In the genomic region with DNA sequence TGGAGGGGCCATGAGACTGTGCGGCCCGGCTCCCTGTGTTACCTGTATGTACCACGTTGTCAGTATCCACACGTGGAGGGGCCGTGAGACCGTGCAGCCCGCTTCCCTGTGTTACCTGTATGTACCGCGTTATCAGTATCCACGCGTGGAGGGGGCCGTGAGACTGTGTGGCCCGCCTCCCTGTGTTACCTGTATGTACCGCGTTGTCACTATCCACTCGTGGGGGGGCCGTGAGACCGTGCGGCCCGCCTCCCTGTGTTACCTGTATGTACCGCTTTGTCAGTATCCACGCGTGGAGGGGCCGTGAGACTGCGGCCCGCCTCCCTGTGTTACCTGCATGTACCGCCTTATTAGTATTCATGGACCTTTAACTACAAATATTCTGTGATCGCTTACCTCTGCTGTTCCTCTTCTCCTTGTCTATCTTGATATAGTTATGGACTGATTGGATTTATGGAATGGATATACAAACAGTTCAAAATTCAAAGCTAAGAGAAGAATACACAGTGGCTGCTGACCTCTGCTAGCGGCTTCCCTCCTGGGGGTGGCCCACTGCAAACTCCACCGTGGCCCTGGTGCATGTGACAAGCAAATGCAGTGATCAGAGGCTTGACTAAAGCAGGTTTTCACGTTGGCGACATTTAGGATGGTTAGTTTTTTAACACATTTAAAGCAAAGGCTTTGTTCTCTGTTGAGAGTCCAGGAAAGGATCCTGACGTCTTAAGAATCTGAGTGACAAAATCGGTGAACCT, we compare ENCODE assay signal across 17 cellular contexts. TPM values are rescaled to one million over a fixed set of nuclear protein-coding genes. Genes with fewer than 3 reads are reported as not detected.
DNase-seq lines count a peak whose midpoint lies in the region; ATAC-seq, FAIRE-seq and TF ChIP-seq lines count a peak whose summit lies in the region.
"Had no signal": no experiment of that assay in that cellular context is flagged by ENCODE, and none has a peak within 500 bp of the region (broad histone marks: within the 10 kb centered on the region; RNA-seq: fewer than 3 reads in every experiment).

No MANE protein-coding gene starts in this region.

- H3K4ac ChIP-seq in H9 (ENCODE audit: low read depth, low read length) = no peak overlapping the region

- TF ChIP-seq CTCF in H9 (conservative IDR thresholded peaks at IDR 0.05) (no peak), K562 (IDR thresholded peaks at IDR 0.05 in 2 of 3, conservative IDR thresholded peaks at IDR 0.05 in 1 of 3; ENCODE audit: insufficient read depth in 2 of 3, low read depth in 1 of 3, low read length in 3 of 3) (no peak), mesothelial cell of epicardium (IDR thresholded peaks at IDR 0.05; ENCODE audit: unreplicated experiment) (no peak), sigmoid colon (IDR thresholded peaks at IDR 0.05) (no peak)

- no peak for TF ChIP-seq EP300 in K562 (IDR thresholded peaks at IDR 0.05; ENCODE audit: low read length)
- no peak for TF ChIP-seq EP300 in sigmoid colon (IDR thresholded peaks at IDR 0.05)

- no TSS peak for BruUV-seq in K562 (replicated peaks; lab: Mats Ljungman, UMichigan)

- H2BK12ac ChIP-seq in H9 (ENCODE audit: insufficient read length, low read depth, low read length) = no peak overlapping the region

- H3K9me3 ChIP-seq in H9 (ENCODE audit: control insufficient read depth, low read depth, low read length) (no peaks in the 10 kb centered on the region), K562 (replicated peaks; ENCODE audit: control insufficient read depth, insufficient read depth, low read depth, low read length) (no peaks in the 10 kb centered on the region), sigmoid colon (no peaks in the 10 kb centered on the region)

- no peaks in the 10 kb centered on the region for H3K79me1 ChIP-seq in H9 (ENCODE audit: insufficient read depth, low read depth, low read length, poor library complexity, severe bottlenecking)

- no peak overlapping the region for H3K23ac ChIP-seq in H9 (ENCODE audit: insufficient read length, low read depth, low read length)

- H3K79me2 ChIP-seq in H9 (ENCODE audit: insufficient read depth, low read length) (peaks cover 14% of the 10 kb centered on the region; the same call in 1 of the 2 replicates), K562 (ENCODE audit: control insufficient read depth, insufficient read depth, low read length) (peaks cover 55% of the 10 kb centered on the region)

- H3K27me3 ChIP-seq in H9 (ENCODE audit: insufficient read depth, low read length) (no peaks in the 10 kb centered on the region), K562 (ENCODE audit: control insufficient read depth in 2 of 2, insufficient read depth in 2 of 2, low read length in 2 of 2) (no peaks in the 10 kb centered on the region), sigmoid colon (no peaks in the 10 kb centered on the region)

- no peak overlapping the region for H4K5ac ChIP-seq in H9 (ENCODE audit: insufficient read length, low read depth, low read length)

- H4K20me1 ChIP-seq in H9 (ENCODE audit: control insufficient read depth, insufficient read depth, insufficient read length) (no peaks in the 10 kb centered on the region), K562 (replicated peaks; ENCODE audit: control insufficient read depth, insufficient read depth, low read length) (peaks cover 35% of the 10 kb centered on the region)

- H2BK20ac ChIP-seq in H9 (ENCODE audit: low read depth, low read length, poor library complexity, severe bottlenecking) = no peak overlapping the region

- H3T11ph ChIP-seq in H9 (ENCODE audit: low read length) = no peak overlapping the region

- H3K4me1 Mint-ChIP-seq in H9 (peaks cover 70 to 83% of the 10 kb centered on the region in 2 experiments), mesothelial cell of epicardium (peaks cover 50% of the 10 kb centered on the region)

- TF ChIP-seq RAD21 in K562 (CRISPR knock-in tag; conservative IDR thresholded peaks at IDR 0.05 in 1 of 2, IDR thresholded peaks at IDR 0.05 in 1 of 2) = no peak

- no peak overlapping the region for H2AFZ ChIP-seq in H9 (ENCODE audit: low read length)
- H2AFZ ChIP-seq in K562 (ENCODE audit: low read depth, low read length) = no peak overlapping the region

- H3K36me3 Mint-ChIP-seq in H9 (ENCODE audit: insufficient read depth in 1 of 3, low read depth in 3 of 3) (peaks cover under 1 to 8% (median 4%) of the 10 kb centered on the region in 3 experiments; a peak in 5 of 7 replicates), mesothelial cell of epicardium (no peaks in the 10 kb centered on the region)

- no peak overlapping the region for H3K56ac ChIP-seq in H9 (ENCODE audit: insufficient read length, low read depth, low read length)

- H2BK120ac ChIP-seq in H9 (ENCODE audit: low read depth, low read length, poor library complexity, severe bottlenecking) = no peak overlapping the region

- peak overlapping the region in 1 of 3 experiments; percentile 97; a peak in 4 of 7 replicates for H3K27ac Mint-ChIP-seq in H9
- H3K27ac Mint-ChIP-seq in mesothelial cell of epicardium = peak overlapping the region; percentile 61
- H3K27ac Mint-ChIP-seq: B cell; CD4-positive, alpha-beta memory T cell had no signal

- CTCF ChIA-PET in K562 (lab: Yijun Ruan, JAX; ENCODE audit: low intra/inter-chr PET ratio) = no interaction called here

- no CpG with 5 or more reads among the region's 34 CpGs for WGBS in H9 (ENCODE audit: extremely low coverage, insufficient read length, low lambda C conversion rate)
- WGBS in K562 (ENCODE audit: insufficient coverage, low coverage, missing lambda C conversion rate) = 92% methylated on average over 22 of the region's 34 CpGs
- 94 to 96% methylated on average over 34 of the region's 34 CpGs for WGBS in sigmoid colon, 2 donors

- H4K8ac ChIP-seq in H9 (replicated peaks; ENCODE audit: insufficient read length, low read depth, low read length) = no peak overlapping the region

- no peak overlapping the region for H3K4me2 ChIP-seq in H9 (ENCODE audit: insufficient read depth, insufficient read length, low read length)
- no peak overlapping the region for H3K4me2 ChIP-seq in K562 (ENCODE audit: insufficient read depth, low read length)

- no peak overlapping the region for H2AK5ac ChIP-seq in H9 (ENCODE audit: insufficient read length, low read length)

- no peak overlapping the region for H3K18ac ChIP-seq in H9 (ENCODE audit: insufficient read length, low read depth, low read length)

- no peak for ATAC-seq in K562

- H3K9me3 Mint-ChIP-seq in H9 (peaks cover under 1 to 2% of the 10 kb centered on the region in 2 experiments; a peak in 2 of 5 replicates), mesothelial cell of epicardium (no peaks in the 10 kb centered on the region)
- H3K9me3 Mint-ChIP-seq: CD4-positive, alpha-beta memory T cell had no signal

- H3K27ac ChIP-seq in H9 (ENCODE audit: insufficient read length, low read depth, low read length) (no peak overlapping the region), K562 (ENCODE audit: extremely low read depth, low read depth, low read length) (no peak overlapping the region), sigmoid colon (no peak overlapping the region)

- H3K14ac ChIP-seq in H9 (ENCODE audit: insufficient read depth, low read length) = no peak overlapping the region

- no peak overlapping the region for H2BK15ac ChIP-seq in H9 (ENCODE audit: low read depth, low read length)

- intact Hi-C loops in K562 (cut with micrococcal nuclease) (no loop called here), sigmoid colon (cut with DNase I) (no loop called here)

- no peak overlapping the region for H3K4me3 ChIP-seq in K562
- no peak overlapping the region for H3K4me3 ChIP-seq in sigmoid colon

- H3K9ac ChIP-seq in H9 (ENCODE audit: extremely low read depth, insufficient read length, low read length) (no peak overlapping the region), K562 (ENCODE audit: insufficient read depth in 1 of 2, low read depth in 2 of 2, low read length in 2 of 2) (no peak overlapping the region)

- no peak for TF ChIP-seq POLR2A in K562 (conservative IDR thresholded peaks at IDR 0.05)
- TF ChIP-seq POLR2A in sigmoid colon (IDR thresholded peaks at IDR 0.05) = no peak

- H2BK5ac ChIP-seq in H9 (ENCODE audit: insufficient read length, low read length) = no peak overlapping the region

- in situ Hi-C loops in K562 (cut with MboI) = no loop called here

- no peak overlapping the region for H4K91ac ChIP-seq in H9 (ENCODE audit: insufficient read length, low read depth, low read length)

- POLR2A ChIA-PET in K562 (lab: Yijun Ruan, JAX) = no interaction called here

- DNase-seq in H9 (peak; percentile 24), K562 (ENCODE audit: extremely low read depth in 1 of 4, low spot score in 3 of 4) (no peak), mesothelial cell of epicardium (ENCODE audit: low spot score in 2 of 2, unreplicated experiment in 2 of 2) (no peak), sigmoid colon (peak; percentile 50), cortex of kidney (lab: John Stamatoyannopoulos, UW) (no peak), DMS153 (lab: John Stamatoyannopoulos, UW) (no peak), GOT3 (lab: John Stamatoyannopoulos, UW) (no peak)
- DNase-seq: CD4-positive, alpha-beta memory T cell; GF-D8; Kasumi-1; NCI-H1105 treated with DMSO at 0.1 percent for 48 hours; NCI-H187; NCI-H446; NCI-H82 had no signal

- H3K9me1 ChIP-seq in K562 (ENCODE audit: control insufficient read depth, insufficient read depth, low read length) = no peaks in the 10 kb centered on the region

- H3K27me3 Mint-ChIP-seq in H9 (ENCODE audit: low read depth) (no peaks in the 10 kb centered on the region; the same call in 1 of the 2 replicates), mesothelial cell of epicardium (ENCODE audit: low read depth) (no peaks in the 10 kb centered on the region)
- H3K27me3 Mint-ChIP-seq: B cell; CD4-positive, alpha-beta memory T cell had no signal

- no peaks in the 10 kb centered on the region for H3K23me2 ChIP-seq in H9 (ENCODE audit: insufficient read length, low read depth, low read length, poor library complexity, severe bottlenecking)

- H3K4me3 Mint-ChIP-seq in H9 (no peak overlapping the region), mesothelial cell of epicardium (no peak overlapping the region)
- H3K4me3 Mint-ChIP-seq: B cell had no signal

- H3K4me1 ChIP-seq in H9 (ENCODE audit: insufficient read depth, low read length) (peaks cover 13% of the 10 kb centered on the region; the same call in 1 of the 2 replicates), K562 (replicated peaks in 1 of 2; ENCODE audit: control insufficient read depth in 2 of 2, insufficient read depth in 2 of 2, low read length in 2 of 2) (peaks cover 15 to 53% of the 10 kb centered on the region in 2 experiments; a peak in 4 of 5 replicates), sigmoid colon (peaks cover 0 to 13% (median 0%) of the 10 kb centered on the region in 4 donors)

- H3K36me3 ChIP-seq in K562 (ENCODE audit: control insufficient read depth, insufficient read depth, low read length) (0 out of 3 replicates have a peak, but pooled peaks cover 2% of the 10 kb centered on the region), sigmoid colon (no peaks in the 10 kb centered on the region)

- no peak for FAIRE-seq in K562 (lab: Jason Lieb, UNC)
- FAIRE-seq: H54, RCC 7860 had no signal

RNA-seq across cellular contexts. Expression of a gene that starts 38.7 kb away (rescaled TPM):
- total RNA-seq in H9 (2021) (61.6 and 65.3 TPM in 2 replicates), K562 (2014; rRNA removed) (4.2 and 5.4 TPM in 2 replicates), K562 (2014; rRNA removed; fragmentation: Illumina TruSeq; extraction: Trizol) (4.8 and 5.5 TPM in 2 replicates), K562 (2015; rRNA removed; fragmentation: Illumina TruSeq; extraction: Trizol) (3.4 TPM in 2 replicates), K562 (2021) (28.6 and 34.2 TPM in 2 replicates), mesothelial cell of epicardium (107 to 114 TPM (median 112 TPM) in 3 replicates), sigmoid colon (10 to 100 TPM in 2 of 4 donors, 1 to 10 TPM in 2; 9.6 to 22.9 (median 15.9) TPM)
- 106 and 127 TPM in 2 replicates for total RNA-seq in K562 (2011; cell fraction: chromatin; rRNA removed; ENCODE audit: low replicate concordance)
- total RNA-seq in K562 (2011; cell fraction: nucleolus; rRNA removed) = 46.5 and 55.5 TPM in 2 replicates
- 73.7 and 99.4 TPM in 2 replicates for total RNA-seq in K562 (2011; cell fraction: nucleoplasm; rRNA removed)
- polyA plus RNA-seq in K562 (2011; rRNA removed) (2.9 and 4.3 TPM in 2 replicates), K562 (2014; fragmentation: Illumina TruSeq; extraction: Trizol) (9.0 and 11.1 TPM in 2 replicates), K562 (2014; fragmentation: Nextera tagmentation; extraction: Ambion mirVana) (under 1 TPM; 0.38 to 0.55 TPM), K562 (2014; rRNA removed) (8.4 and 8.6 TPM in 2 replicates), sigmoid colon (1 to 10 TPM in 2 of 3 donors, under 1 TPM in 1; 0.69 to 8.5 (median 3.0) TPM)
- polyA plus RNA-seq in K562 (2011; cell fraction: cytosol; rRNA removed) = 3.6 and 3.8 TPM in 2 replicates
- polyA plus RNA-seq in K562 (2011; cell fraction: nucleus; rRNA removed) = 41.4 and 54.7 TPM in 2 replicates
- 9.8 and 16.5 TPM in 2 replicates for polyA plus RNA-seq in K562 (2012)
- polyA minus RNA-seq in K562 (2011; rRNA and poly(A)+ RNA removed) = 8.1 and 10.1 TPM in 2 replicates
- polyA minus RNA-seq in K562 (2011; cell fraction: cytosol; rRNA and poly(A)+ RNA removed) = 9.3 and 15.4 TPM in 2 replicates
- 19.8 and 28.4 TPM in 2 replicates for polyA minus RNA-seq in K562 (2011; cell fraction: nucleus; rRNA and poly(A)+ RNA removed)

Comparison
In these comparisons a context has a peak if more than half of its experiments do, and no peak if none do; other contexts are left out.
1. DNase-seq: peak in H9 (single experiment) and sigmoid colon (single experiment); none in K562 (0 of 4), mesothelial cell of epicardium (0 of 2), cortex of kidney (single experiment), DMS153 (single experiment) and GOT3 (single experiment).